Comparison of ENCODE assay signal across 14 cellular contexts in genomic region chr5:20601678-20602100, GRCh38.
DNase-seq lines count a peak whose midpoint lies in the region; ATAC-seq and TF ChIP-seq lines count a peak whose summit lies in the region.
"Had no signal": no experiment of that assay in that cellular context is flagged by ENCODE, and none has a peak within 500 bp of the region (broad histone marks: within the 10 kb centered on the region; RNA-seq: fewer than 3 reads in every experiment).

No MANE protein-coding gene starts in this region.

- intact Hi-C loops in MCF 10A (cut with micrococcal nuclease) (no loop called here), breast epithelium (cut with DNase I; ENCODE audit: low total_unique reads) (no loop called here), PC-3 (cut with micrococcal nuclease) (no loop called here)

- DNase-seq in MCF 10A (ENCODE audit: unreplicated experiment): peak; percentile 63
- no peak for DNase-seq in breast epithelium (ENCODE audit: low spot score in 2 of 2)
- DNase-seq in PC-3: peak; percentile 47
- DNase-seq in fibroblast of lung (ENCODE audit: low read depth in 2 of 2): peak; percentile 33 to 71
- no peak for DNase-seq in GM10266 (ENCODE audit: extremely low spot score)
- no peak for DNase-seq in GM10248 (ENCODE audit: extremely low spot score)
- DNase-seq in pons (ENCODE audit: low spot score): no peak
- no peak for DNase-seq in NCI-H345 treated with DMSO at 0.1 percent for 48 hours (lab: John Stamatoyannopoulos, UW; ENCODE audit: unreplicated experiment)
- DNase-seq: colonic mucosa, right lobe of liver, trophoblast cell had no signal

- H3K36me3 ChIP-seq in breast epithelium (no peaks in the 10 kb centered on the region), PC-3 (ENCODE audit: low read depth, low read length) (no peaks in the 10 kb centered on the region), fibroblast of lung (ENCODE audit: control insufficient read depth, insufficient read depth, low read length) (no peaks in the 10 kb centered on the region)
- H3K36me3 ChIP-seq: colonic mucosa, right lobe of liver had no signal

- no peak for TF ChIP-seq POLR2A in breast epithelium (IDR thresholded peaks at IDR 0.05)

- H3K9me3 Mint-ChIP-seq in MCF 10A (ENCODE audit: unreplicated experiment): no peaks in the 10 kb centered on the region

- ATAC-seq in PC-3: peak; percentile 77
- ATAC-seq: right lobe of liver had no signal

- BruUV-seq in MCF 10A (replicated peaks; lab: Mats Ljungman, UMichigan): no TSS peak
- BruUV-seq in PC-3 (replicated peaks; lab: Mats Ljungman, UMichigan): no TSS peak

- no peaks in the 10 kb centered on the region for H3K9me2 ChIP-seq in PC-3 (replicated peaks; ENCODE audit: low read length)

- H3K9me3 ChIP-seq in breast epithelium (peaks cover 0 to 9% of the 10 kb centered on the region in 2 donors), PC-3 (ENCODE audit: low read length) (no peaks in the 10 kb centered on the region), fibroblast of lung (ENCODE audit: control insufficient read depth, insufficient read depth, low read depth, low read length) (no peaks in the 10 kb centered on the region)
- H3K9me3 ChIP-seq: colonic mucosa, right lobe of liver had no signal

- CTCF ChIA-PET in MCF 10A (lab: Yijun Ruan, JAX): interaction anchor here (0.6 kb wide), 2 partner anchors 65 to 448 kb away, joined by 3 to 4 read pairs; no protein-coding TSS in a partner anchor
- CTCF ChIA-PET in PC-3 (lab: Charles Lee): no interaction called here
- CTCF ChIA-PET in GM10248 (lab: Yijun Ruan, JAX): no interaction called here

- H4K20me1 ChIP-seq in PC-3 (ENCODE audit: low read length) (no peaks in the 10 kb centered on the region), fibroblast of lung (ENCODE audit: control insufficient read depth, extremely low read depth, insufficient read depth, low read length) (no peaks in the 10 kb centered on the region)

- H2AFZ ChIP-seq in PC-3 (ENCODE audit: low read length) (peak overlapping the region; percentile 47; the same call in 1 of the 2 replicates), fibroblast of lung (ENCODE audit: low read length) (no peak overlapping the region)

- H3K4me1 ChIP-seq in breast epithelium (no peaks in the 10 kb centered on the region), PC-3 (ENCODE audit: insufficient read depth, low read length) (peaks cover 5% of the 10 kb centered on the region; the same call in 1 of the 2 replicates), fibroblast of lung (ENCODE audit: control insufficient read depth, extremely low read depth, insufficient read depth, low read length) (no peaks in the 10 kb centered on the region)
- H3K4me1 ChIP-seq: colonic mucosa, right lobe of liver had no signal

- POLR2A ChIA-PET in MCF 10A (lab: Yijun Ruan, JAX): no interaction called here
- POLR2A ChIA-PET in PC-3 (lab: Charles Lee; ENCODE audit: unreplicated experiment): no interaction called here
- POLR2A ChIA-PET in GM10248 (lab: Yijun Ruan, JAX): no interaction called here

- H3K4me2 ChIP-seq in PC-3 (ENCODE audit: low read length) (no peak overlapping the region), fibroblast of lung (ENCODE audit: extremely low read depth, insufficient read depth, low read length) (no peak overlapping the region)

- H3K27ac Mint-ChIP-seq in MCF 10A (ENCODE audit: low read depth, unreplicated experiment): no peak overlapping the region
- H3K27ac Mint-ChIP-seq: activated T-helper 1 cell treated with anti-CD3 and anti-CD28 coated beads, Interleukin-12 subunit alpha, Interleukin-12 subunit beta, Interleukin-2, Interleukin-4 antibody, amounts not matched to agents 30 ng/mL and 10 ng/mL and 1 ng/mL, durations not matched to agents 14 hours and 24 hours and 36 hours; memory B cell had no signal

- H3K4me3 Mint-ChIP-seq in MCF 10A (ENCODE audit: unreplicated experiment): no peak overlapping the region
- H3K4me3 Mint-ChIP-seq: activated T-helper 1 cell treated with anti-CD3 and anti-CD28 coated beads, Interleukin-12 subunit alpha, Interleukin-12 subunit beta, Interleukin-2, Interleukin-4 antibody, amounts not matched to agents 30 ng/mL and 10 ng/mL and 1 ng/mL, durations not matched to agents 14 hours and 24 hours and 36 hours; memory B cell had no signal

- no peaks in the 10 kb centered on the region for H3K36me3 Mint-ChIP-seq in MCF 10A (ENCODE audit: insufficient read depth, unreplicated experiment)
- H3K36me3 Mint-ChIP-seq: memory B cell had no signal

- no peaks in the 10 kb centered on the region for H3K79me2 ChIP-seq in PC-3 (ENCODE audit: low read length)
- no peaks in the 10 kb centered on the region for H3K79me2 ChIP-seq in fibroblast of lung (ENCODE audit: control insufficient read depth, insufficient read depth, low read length)

- TF ChIP-seq CTCF in MCF 10A (IDR thresholded peaks at IDR 0.05; ENCODE audit: unreplicated experiment) (no peak), breast epithelium (IDR thresholded peaks at IDR 0.05) (no peak), PC-3 (conservative IDR thresholded peaks at IDR 0.05; ENCODE audit: low read depth, low read length) (peak; percentile 28; the same call in 1 of the 2 replicates), fibroblast of lung (conservative IDR thresholded peaks at IDR 0.05 in 1 of 2, IDR thresholded peaks at IDR 0.05 in 1 of 2; ENCODE audit: low read depth in 1 of 2, low read length in 2 of 2) (no peak), GM10266 (IDR thresholded peaks at IDR 0.05; ENCODE audit: control insufficient read depth, insufficient read depth, low read depth, missing control alignments) (no peak), GM10248 (IDR thresholded peaks at IDR 0.05; ENCODE audit: control extremely low read depth, extremely low read depth, low read depth, missing control alignments) (no peak)

- no peak overlapping the region for H3K27ac ChIP-seq in breast epithelium
- no peak overlapping the region for H3K27ac ChIP-seq in PC-3 (ENCODE audit: low read length)
- no peak overlapping the region for H3K27ac ChIP-seq in fibroblast of lung (ENCODE audit: insufficient read depth, low read length)
- H3K27ac ChIP-seq: colonic mucosa, right lobe of liver, VCaP had no signal

- H3K9ac ChIP-seq in PC-3 (ENCODE audit: low read length) (no peak overlapping the region), fibroblast of lung (ENCODE audit: insufficient read depth, low read length) (no peak overlapping the region)

- no peaks in the 10 kb centered on the region for H3K27me3 Mint-ChIP-seq in MCF 10A (ENCODE audit: insufficient read depth, unreplicated experiment)
- H3K27me3 Mint-ChIP-seq: memory B cell had no signal

- H3K4me3 ChIP-seq in breast epithelium (no peak overlapping the region), PC-3 (ENCODE audit: low read length) (no peak overlapping the region), fibroblast of lung (replicated peaks in 1 of 4; ENCODE audit: control extremely low read depth in 1 of 4, insufficient read depth in 1 of 4, low read depth in 3 of 4, low read length in 4 of 4) (no peak overlapping the region)
- H3K4me3 ChIP-seq: colonic mucosa, right lobe of liver had no signal

- H3K27me3 ChIP-seq in breast epithelium (no peaks in the 10 kb centered on the region), PC-3 (ENCODE audit: low read length) (no peaks in the 10 kb centered on the region), fibroblast of lung (ENCODE audit: control insufficient read depth, insufficient read depth, low read length) (no peaks in the 10 kb centered on the region)
- H3K27me3 ChIP-seq: colonic mucosa, right lobe of liver had no signal

- no peaks in the 10 kb centered on the region for H3K4me1 Mint-ChIP-seq in MCF 10A (ENCODE audit: insufficient read depth, unreplicated experiment)
- H3K4me1 Mint-ChIP-seq: memory B cell had no signal

- no peaks in the 10 kb centered on the region for H3F3A ChIP-seq in PC-3 (ENCODE audit: low read length, unreplicated experiment)

Comparison
In these comparisons a context has a peak if more than half of its experiments do, and no peak if none do; other contexts are left out.
1. DNase-seq: peak in MCF 10A (single experiment), PC-3 (single experiment) and fibroblast of lung (2 of 2); none in breast epithelium (0 of 2), GM10266 (single experiment), GM10248 (single experiment), pons (single experiment) and NCI-H345 treated with DMSO at 0.1 percent for 48 hours (single experiment).